1 cellular context compared by ENCODE assay signal in the genomic region with DNA sequence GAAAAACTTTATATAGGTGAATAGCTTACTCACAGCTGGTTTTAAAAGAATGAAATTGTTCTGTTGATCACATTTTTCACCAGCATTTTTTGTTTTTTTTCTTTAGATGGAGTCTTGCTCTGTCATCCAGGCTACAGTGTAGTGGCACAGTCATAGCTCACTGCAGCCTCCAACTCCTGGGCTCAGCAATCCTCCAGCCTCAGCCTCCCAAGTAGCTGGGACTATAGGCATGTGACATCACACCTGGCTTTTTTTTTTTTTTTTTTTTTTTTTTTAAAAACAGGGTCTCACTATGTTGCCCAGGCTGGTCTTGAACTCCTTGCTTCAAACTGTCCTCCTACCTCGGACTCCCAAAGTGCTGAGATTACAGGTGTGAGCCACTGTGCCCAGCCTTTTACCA.
TF ChIP-seq lines count a peak whose summit lies in the region.

No MANE protein-coding gene starts in this region.

TF ChIP-seq in K562, 482 proteins besides CTCF, POLR2A, EP300 and RAD21:
- TF ChIP-seq, protein P1, sequence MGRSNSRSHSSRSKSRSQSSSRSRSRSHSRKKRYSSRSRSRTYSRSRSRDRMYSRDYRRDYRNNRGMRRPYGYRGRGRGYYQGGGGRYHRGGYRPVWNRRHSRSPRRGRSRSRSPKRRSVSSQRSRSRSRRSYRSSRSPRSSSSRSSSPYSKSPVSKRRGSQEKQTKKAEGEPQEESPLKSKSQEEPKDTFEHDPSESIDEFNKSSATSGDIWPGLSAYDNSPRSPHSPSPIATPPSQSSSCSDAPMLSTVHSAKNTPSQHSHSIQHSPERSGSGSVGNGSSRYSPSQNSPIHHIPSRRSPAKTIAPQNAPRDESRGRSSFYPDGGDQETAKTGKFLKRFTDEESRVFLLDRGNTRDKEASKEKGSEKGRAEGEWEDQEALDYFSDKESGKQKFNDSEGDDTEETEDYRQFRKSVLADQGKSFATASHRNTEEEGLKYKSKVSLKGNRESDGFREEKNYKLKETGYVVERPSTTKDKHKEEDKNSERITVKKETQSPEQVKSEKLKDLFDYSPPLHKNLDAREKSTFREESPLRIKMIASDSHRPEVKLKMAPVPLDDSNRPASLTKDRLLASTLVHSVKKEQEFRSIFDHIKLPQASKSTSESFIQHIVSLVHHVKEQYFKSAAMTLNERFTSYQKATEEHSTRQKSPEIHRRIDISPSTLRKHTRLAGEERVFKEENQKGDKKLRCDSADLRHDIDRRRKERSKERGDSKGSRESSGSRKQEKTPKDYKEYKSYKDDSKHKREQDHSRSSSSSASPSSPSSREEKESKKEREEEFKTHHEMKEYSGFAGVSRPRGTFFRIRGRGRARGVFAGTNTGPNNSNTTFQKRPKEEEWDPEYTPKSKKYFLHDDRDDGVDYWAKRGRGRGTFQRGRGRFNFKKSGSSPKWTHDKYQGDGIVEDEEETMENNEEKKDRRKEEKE (IDR thresholded peaks at IDR 0.05; ENCODE audit: borderline replicate concordance in 1 of 2, control insufficient read depth in 1 of 2, low read depth in 2 of 2, low read length in 1 of 2) = 0 out of 4 replicates have a peak, but pooled peaks of 1 of the 2 experiments have one; percentile 25
- peak; percentile 36 for TF ChIP-seq RBM25 (IDR thresholded peaks at IDR 0.05; ENCODE audit: low read depth, low read length, severe bottlenecking)
- peak; percentile 78 for TF ChIP-seq ZNF121 (CRISPR knock-in tag; conservative IDR thresholded peaks at IDR 0.05)
- no peak for TF ChIP-seq SP1 (CRISPR knock-in tag; IDR thresholded peaks at IDR 0.05)
- TF ChIP-seq ZNF384 (IDR thresholded peaks at IDR 0.05; ENCODE audit: low read depth, low read length) = peak; percentile 72
- no peak for TF ChIP-seq ASH1L (IDR thresholded peaks at IDR 0.05; ENCODE audit: borderline replicate concordance, low read depth, partially characterized antibody)
- TF ChIP-seq, protein P2, sequence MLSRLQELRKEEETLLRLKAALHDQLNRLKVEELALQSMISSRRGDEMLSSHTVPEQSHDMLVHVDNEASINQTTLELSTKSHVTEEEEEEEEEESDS (CRISPR knock-in tag; IDR thresholded peaks at IDR 0.05) = no peak
